Comparison of ENCODE assay signal across 8 cellular contexts in genomic region chr12:64452559-64453329, GRCh38. TPM values are rescaled to one million over a fixed set of nuclear protein-coding genes. Genes with fewer than 3 reads are reported as not detected.
DNase-seq lines count a peak whose midpoint lies in the region; ATAC-seq and TF ChIP-seq lines count a peak whose summit lies in the region.

No MANE protein-coding gene starts in this region.

- POLR2A ChIA-PET in activated CD8-positive, alpha-beta T cell treated with anti-CD3 and anti-CD28 coated beads, Interleukin-2, amount 10 ng/mL, durations not matched to agents 7 days and 5 days (lab: Charles Lee), result no interaction called here

- H3K4me3 ChIP-seq in AG09309 (ENCODE audit: control insufficient read depth, low read depth, low read length) (peak overlapping the region; percentile 97), neural progenitor cell (peak overlapping the region; percentile 87)

- H3K27ac Mint-ChIP-seq in activated CD8-positive, alpha-beta T cell treated with anti-CD3 and anti-CD28 coated beads, Interleukin-2, amount 10 ng/mL, durations not matched to agents 7 days and 5 days, result peak overlapping the region; percentile 96
- peak overlapping the region; percentile 88 for H3K27ac Mint-ChIP-seq in neural progenitor cell

- H3K4me1 Mint-ChIP-seq in activated CD8-positive, alpha-beta T cell treated with anti-CD3 and anti-CD28 coated beads, Interleukin-2, amount 10 ng/mL, durations not matched to agents 7 days and 5 days (ENCODE audit: low read depth), result peaks cover 51% of the 10 kb centered on the region
- peaks cover 24% of the 10 kb centered on the region for H3K4me1 Mint-ChIP-seq in neural progenitor cell

- peaks cover 62% of the 10 kb centered on the region for H3K79me2 ChIP-seq in neural progenitor cell (ENCODE audit: low read depth)

- ATAC-seq in GM18502 (IDR thresholded peaks at IDR 0.05; ENCODE audit: poor library complexity, unreplicated experiment) (peak; percentile 1), HG03196 (IDR thresholded peaks at IDR 0.05; ENCODE audit: unreplicated experiment) (no peak)
- ATAC-seq in activated CD8-positive, alpha-beta T cell treated with anti-CD3 and anti-CD28 coated beads, Interleukin-2, amount 10 ng/mL, durations not matched to agents 7 days and 5 days, result peak; percentile 22

- CTCF ChIA-PET in activated CD8-positive, alpha-beta T cell treated with anti-CD3 and anti-CD28 coated beads, Interleukin-2, amount 10 ng/mL, durations not matched to agents 7 days and 5 days (lab: Charles Lee), result interaction anchor here (1.0 to 1.1 kb wide), 2 partner anchors 9 to 96 kb away, joined by 3 read pairs; no protein-coding TSS in a partner anchor

- H3K4me2 ChIP-seq in neural progenitor cell, result peak overlapping the region; percentile 84

- peaks cover 30% of the 10 kb centered on the region for H3K4me1 ChIP-seq in neural progenitor cell

- DNase-seq in AG09309 (ENCODE audit: low read depth) (peak; percentile 74), NCI-H1105 (lab: John Stamatoyannopoulos, UW) (peak; percentile 7), foreskin melanocyte (peak; percentile 40), neural progenitor cell (ENCODE audit: low spot score) (no peak), 8988T (no peak)
- no peak for DNase-seq in activated CD8-positive, alpha-beta T cell treated with anti-CD3 and anti-CD28 coated beads, Interleukin-2, amount 10 ng/mL, durations not matched to agents 7 days and 5 days

- H3K9ac ChIP-seq in neural progenitor cell, result peak overlapping the region; percentile 82

- no peaks in the 10 kb centered on the region for H3K36me3 ChIP-seq in neural progenitor cell

- peak overlapping the region; percentile 90 for H3K4me3 Mint-ChIP-seq in activated CD8-positive, alpha-beta T cell treated with anti-CD3 and anti-CD28 coated beads, Interleukin-2, amount 10 ng/mL, durations not matched to agents 7 days and 5 days
- peak overlapping the region; percentile 93 for H3K4me3 Mint-ChIP-seq in neural progenitor cell

- no peaks in the 10 kb centered on the region for H3K27me3 ChIP-seq in neural progenitor cell

- TF ChIP-seq CTCF in AG09309 (IDR thresholded peaks at IDR 0.05; ENCODE audit: control insufficient read depth, insufficient read depth, low read depth, low read length, missing control alignments) (no peak), neural progenitor cell (IDR thresholded peaks at IDR 0.05) (no peak)

- no peak overlapping the region for H2AFZ ChIP-seq in neural progenitor cell (replicated peaks)

- peaks cover 36% of the 10 kb centered on the region for H3K36me3 Mint-ChIP-seq in activated CD8-positive, alpha-beta T cell treated with anti-CD3 and anti-CD28 coated beads, Interleukin-2, amount 10 ng/mL, durations not matched to agents 7 days and 5 days (ENCODE audit: low read depth)
- peaks cover 9% of the 10 kb centered on the region for H3K36me3 Mint-ChIP-seq in neural progenitor cell

- H4K20me1 ChIP-seq in neural progenitor cell (ENCODE audit: low read depth), result peaks cover 6% of the 10 kb centered on the region

- H3F3A ChIP-seq in neural progenitor cell (ENCODE audit: low read depth), result peaks cover 36% of the 10 kb centered on the region

- H3K27ac ChIP-seq in neural progenitor cell, result peak overlapping the region; percentile 90

- H3K9me3 ChIP-seq in neural progenitor cell (ENCODE audit: low read depth), result no peaks in the 10 kb centered on the region

- H3K9me3 Mint-ChIP-seq in activated CD8-positive, alpha-beta T cell treated with anti-CD3 and anti-CD28 coated beads, Interleukin-2, amount 10 ng/mL, durations not matched to agents 7 days and 5 days (ENCODE audit: insufficient read depth), result no peaks in the 10 kb centered on the region
- no peaks in the 10 kb centered on the region for H3K9me3 Mint-ChIP-seq in neural progenitor cell

- no peaks in the 10 kb centered on the region for H3K27me3 Mint-ChIP-seq in activated CD8-positive, alpha-beta T cell treated with anti-CD3 and anti-CD28 coated beads, Interleukin-2, amount 10 ng/mL, durations not matched to agents 7 days and 5 days (ENCODE audit: low read depth)
- no peaks in the 10 kb centered on the region for H3K27me3 Mint-ChIP-seq in neural progenitor cell (ENCODE audit: insufficient read depth, low read depth)

RNA-seq across cellular contexts. Expression of gene TBK1, which starts 0.8 kb away (rescaled TPM):
- total RNA-seq in activated CD8-positive, alpha-beta T cell treated with anti-CD3 and anti-CD28 coated beads, Interleukin-2, amount 10 ng/mL, durations not matched to agents 7 days and 5 days, result 10 to 100 TPM; 25.0 to 31.7 TPM
- 30.4 and 51.3 TPM in 2 replicates for total RNA-seq in neural progenitor cell (ENCODE audit: low replicate concordance)

RNA-seq across cellular contexts. Expression of gene XPOT, which starts 48.6 kb away (rescaled TPM):
- total RNA-seq in activated CD8-positive, alpha-beta T cell treated with anti-CD3 and anti-CD28 coated beads, Interleukin-2, amount 10 ng/mL, durations not matched to agents 7 days and 5 days, result 100 to 1,000 TPM; 102 to 110 TPM
- total RNA-seq in neural progenitor cell (ENCODE audit: low replicate concordance), result 72.5 and 109 TPM in 2 replicates

Comparison
In these comparisons a context has a peak if more than half of its experiments do, and no peak if none do; other contexts are left out.
1. DNase-seq: peak in AG09309 (single experiment), NCI-H1105 (single experiment) and foreskin melanocyte (single experiment); none in activated CD8-positive, alpha-beta T cell treated with anti-CD3 and anti-CD28 coated beads, Interleukin-2, amount 10 ng/mL, durations not matched to agents 7 days and 5 days (single experiment), neural progenitor cell (single experiment) and 8988T (single experiment).